8 cellular contexts compared by ENCODE assay signal in genomic region chr2:112644933-112645395, GRCh38. TPM values are rescaled to one million over a fixed set of nuclear protein-coding genes. Genes with fewer than 3 reads are reported as not detected.
DNase-seq lines count a peak whose midpoint lies in the region; ATAC-seq, FAIRE-seq and TF ChIP-seq lines count a peak whose summit lies in the region.

No MANE protein-coding gene starts in this region.

- CTCF ChIA-PET in A549 (lab: Yijun Ruan, JAX): interaction anchor here (0.8 to 10.3 kb wide), 16 partner anchors 10 to 91 kb away, joined by 3 to 202 read pairs (median 4); no protein-coding TSS in a partner anchor

- TF ChIP-seq RAD21 in A549 (conservative IDR thresholded peaks at IDR 0.05 in 1 of 2, IDR thresholded peaks at IDR 0.05 in 1 of 2): no peak

- FAIRE-seq in A549 (lab: Jason Lieb, UNC): no peak

- TF ChIP-seq POLR2A in A549 (IDR thresholded peaks at IDR 0.05; ENCODE audit: low read length): no peak

- TF ChIP-seq CTCF in A549 (IDR thresholded peaks at IDR 0.05) (no peak), fibroblast of lung (conservative IDR thresholded peaks at IDR 0.05 in 1 of 2, IDR thresholded peaks at IDR 0.05 in 1 of 2; ENCODE audit: low read depth in 1 of 2, low read length in 2 of 2) (no peak), parathyroid adenoma (IDR thresholded peaks at IDR 0.05) (no peak)

- H3K4me3 ChIP-seq in A549 (peak overlapping the region; percentile 98), fibroblast of lung (replicated peaks in 1 of 4; ENCODE audit: control extremely low read depth in 1 of 4, insufficient read depth in 1 of 4, low read depth in 3 of 4, low read length in 4 of 4) (peak overlapping the region; percentile 50 to 87 (median 72)), parathyroid adenoma (ENCODE audit: low read depth, low read length) (peak overlapping the region; percentile 85)

- under 1% methylated on average over 14 of the region's 16 CpGs for WGBS in A549 (ENCODE audit: missing lambda C conversion rate)

- H3K27ac ChIP-seq in A549 (peak overlapping the region; percentile 98 to 99), fibroblast of lung (ENCODE audit: insufficient read depth, low read length) (peak overlapping the region; percentile 89), parathyroid adenoma (peak overlapping the region; percentile 92)

- H4K20me1 ChIP-seq in fibroblast of lung (ENCODE audit: control insufficient read depth, extremely low read depth, insufficient read depth, low read length): no peaks in the 10 kb centered on the region

- H3K27me3 ChIP-seq in fibroblast of lung (ENCODE audit: control insufficient read depth, insufficient read depth, low read length): no peaks in the 10 kb centered on the region
- H3K27me3 ChIP-seq in parathyroid adenoma (ENCODE audit: control insufficient read depth, insufficient read depth, low read length): no peaks in the 10 kb centered on the region

- DNase-seq in A549 (ENCODE audit: low read depth in 1 of 2, low spot score in 1 of 2) (no peak), T-helper 17 cell (no peak), fibroblast of lung (ENCODE audit: low read depth in 2 of 2) (no peak), germinal center (ENCODE audit: low spot score) (no peak), amniotic stem cell (lab: John Stamatoyannopoulos, UW) (no peak)

- peaks cover 43% of the 10 kb centered on the region for H3K79me2 ChIP-seq in fibroblast of lung (ENCODE audit: control insufficient read depth, insufficient read depth, low read length)
- H3K79me2 ChIP-seq in parathyroid adenoma: no peaks in the 10 kb centered on the region

- peak overlapping the region; percentile 82 for H3K9ac ChIP-seq in fibroblast of lung (ENCODE audit: insufficient read depth, low read length)
- no peak overlapping the region for H3K9ac ChIP-seq in parathyroid adenoma

- H3K4me2 ChIP-seq in A549: peak overlapping the region; percentile 94
- peak overlapping the region; percentile 95 for H3K4me2 ChIP-seq in fibroblast of lung (ENCODE audit: extremely low read depth, insufficient read depth, low read length)
- H3K4me2 ChIP-seq in parathyroid adenoma (ENCODE audit: low read length): peak overlapping the region; percentile 84

- H3K36me3 ChIP-seq in fibroblast of lung (ENCODE audit: control insufficient read depth, insufficient read depth, low read length) (peaks cover 2% of the 10 kb centered on the region), parathyroid adenoma (ENCODE audit: control insufficient read depth, insufficient read depth, low read length) (no peaks in the 10 kb centered on the region)

- peaks cover 43% of the 10 kb centered on the region for H3K4me1 ChIP-seq in A549
- peaks cover 37% of the 10 kb centered on the region for H3K4me1 ChIP-seq in fibroblast of lung (ENCODE audit: control insufficient read depth, extremely low read depth, insufficient read depth, low read length)
- peaks cover 10% of the 10 kb centered on the region for H3K4me1 ChIP-seq in parathyroid adenoma

- TF ChIP-seq EP300 in A549 (IDR thresholded peaks at IDR 0.05): no peak

- H2AFZ ChIP-seq in fibroblast of lung (ENCODE audit: low read length): peak overlapping the region; percentile 34
- H2AFZ ChIP-seq in parathyroid adenoma: peak overlapping the region; percentile 88

- ATAC-seq in A549 (peak in 1 of 2 experiments; percentile 44; a peak in 4 of 6 replicates), GM19351 (IDR thresholded peaks at IDR 0.05; ENCODE audit: unreplicated experiment) (peak; percentile 6), T-helper 17 cell (no peak), GM18868 (IDR thresholded peaks at IDR 0.05; ENCODE audit: unreplicated experiment) (no peak)

- POLR2A ChIA-PET in A549 (lab: Yijun Ruan, JAX): interaction anchor here (0.9 to 5.5 kb wide), 15 partner anchors 10 to 82 kb away, joined by 3 to 68 read pairs (median 7); partner anchors contain the start of gene CHCHD5

- H3K27me3 Mint-ChIP-seq in T-helper 17 cell: no peaks in the 10 kb centered on the region

- peak overlapping the region; percentile 86 for H3K27ac Mint-ChIP-seq in T-helper 17 cell

- peak overlapping the region; percentile 93 for H3K4me3 Mint-ChIP-seq in T-helper 17 cell

- H3K9me3 ChIP-seq in A549 (no peaks in the 10 kb centered on the region), T-helper 17 cell (ENCODE audit: control insufficient read depth, low read length, poor library complexity, severe bottlenecking) (no peaks in the 10 kb centered on the region), fibroblast of lung (ENCODE audit: control insufficient read depth, insufficient read depth, low read depth, low read length) (no peaks in the 10 kb centered on the region), parathyroid adenoma (ENCODE audit: control insufficient read depth, low read length) (no peaks in the 10 kb centered on the region)

- peaks cover 44% of the 10 kb centered on the region for H3K4me1 Mint-ChIP-seq in T-helper 17 cell

- H3K36me3 Mint-ChIP-seq in T-helper 17 cell (ENCODE audit: low read depth): peaks cover 3% of the 10 kb centered on the region

TF ChIP-seq in A549, 52 proteins besides CTCF, POLR2A, EP300 and RAD21:
- no peak for TF ChIP-seq SREBF2 (IDR thresholded peaks at IDR 0.05)
- TF ChIP-seq USF2 (IDR thresholded peaks at IDR 0.05): peak; percentile 72

RNA-seq across cellular contexts. Expression of gene SLC20A1, which starts 0.8 kb away (rescaled TPM):
- polyA plus RNA-seq in A549 (2011; rRNA removed) (86.8 and 88.7 TPM in 2 replicates), A549 (2017; fragmentation: RNase III; extraction: RNeasy Plus Mini Kit Qiagen cat#74134 plus additional on column Dnase treatment) (71.0 to 83.6 TPM (median 74.3 TPM) in 3 replicates), fibroblast of lung (77.3 and 154 TPM in 2 replicates)
- 31.9 and 37.7 TPM in 2 replicates for polyA plus RNA-seq in A549 (2012; cell fraction: cytosol; rRNA removed)
- 51.1 and 68.2 TPM in 2 replicates for polyA plus RNA-seq in A549 (2012; cell fraction: nucleus; rRNA removed)
- polyA minus RNA-seq in A549 (2011; rRNA and poly(A)+ RNA removed): 62.7 and 79.1 TPM in 2 replicates
- total RNA-seq in T-helper 17 cell (100 to 1,000 TPM; 113 to 130 TPM), fibroblast of lung (36.7 and 61.3 TPM in 2 replicates)
- 47.5 and 107 TPM in 2 replicates for polyA plus RNA-seq in fibroblast of lung (2012)
- polyA minus RNA-seq in fibroblast of lung (ENCODE audit: low replicate concordance): 33.9 and 98.6 TPM in 2 replicates
